2 cellular contexts compared by ENCODE assay signal in the genomic region with DNA sequence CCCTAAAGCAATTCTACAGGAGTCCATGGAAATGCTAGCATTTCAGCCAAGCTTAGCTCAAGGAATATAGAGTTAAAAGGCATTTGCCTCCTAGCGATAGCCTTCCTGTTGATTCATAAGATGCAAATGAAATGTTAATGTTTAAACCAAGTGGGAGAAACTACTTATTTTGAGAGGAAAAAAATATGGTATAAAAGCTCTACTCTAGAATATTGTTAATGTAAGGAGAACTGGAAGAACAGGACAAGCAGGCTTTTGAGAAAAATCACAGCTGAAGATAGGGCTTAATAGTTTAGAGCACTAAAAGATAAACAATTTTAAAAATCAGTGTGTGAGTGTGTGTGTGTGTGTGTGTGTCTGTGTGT.
TF ChIP-seq lines count a peak whose summit lies in the region.

No MANE protein-coding gene starts in this region.

TF ChIP-seq in SK-N-SH, 30 proteins besides CTCF, POLR2A, EP300 and RAD21 (continued from another document):
- no peak for TF ChIP-seq RXRA (IDR thresholded peaks at IDR 0.05; ENCODE audit: borderline replicate concordance, low read depth)
- no peak for TF ChIP-seq MEF2A (IDR thresholded peaks at IDR 0.05; ENCODE audit: borderline replicate concordance, low read depth)
- TF ChIP-seq, protein P1, sequence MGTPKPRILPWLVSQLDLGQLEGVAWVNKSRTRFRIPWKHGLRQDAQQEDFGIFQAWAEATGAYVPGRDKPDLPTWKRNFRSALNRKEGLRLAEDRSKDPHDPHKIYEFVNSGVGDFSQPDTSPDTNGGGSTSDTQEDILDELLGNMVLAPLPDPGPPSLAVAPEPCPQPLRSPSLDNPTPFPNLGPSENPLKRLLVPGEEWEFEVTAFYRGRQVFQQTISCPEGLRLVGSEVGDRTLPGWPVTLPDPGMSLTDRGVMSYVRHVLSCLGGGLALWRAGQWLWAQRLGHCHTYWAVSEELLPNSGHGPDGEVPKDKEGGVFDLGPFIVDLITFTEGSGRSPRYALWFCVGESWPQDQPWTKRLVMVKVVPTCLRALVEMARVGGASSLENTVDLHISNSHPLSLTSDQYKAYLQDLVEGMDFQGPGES (IDR thresholded peaks at IDR 0.05; ENCODE audit: low read depth, low read length): no peak
- TF ChIP-seq, protein P2, sequence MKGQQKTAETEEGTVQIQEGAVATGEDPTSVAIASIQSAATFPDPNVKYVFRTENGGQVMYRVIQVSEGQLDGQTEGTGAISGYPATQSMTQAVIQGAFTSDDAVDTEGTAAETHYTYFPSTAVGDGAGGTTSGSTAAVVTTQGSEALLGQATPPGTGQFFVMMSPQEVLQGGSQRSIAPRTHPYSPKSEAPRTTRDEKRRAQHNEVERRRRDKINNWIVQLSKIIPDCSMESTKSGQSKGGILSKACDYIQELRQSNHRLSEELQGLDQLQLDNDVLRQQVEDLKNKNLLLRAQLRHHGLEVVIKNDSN (IDR thresholded peaks at IDR 0.05; ENCODE audit: borderline replicate concordance, low read depth): no peak
- no peak; the same call in 1 of the 2 replicates for TF ChIP-seq SMC3 (IDR thresholded peaks at IDR 0.05; ENCODE audit: low read depth, low read length)
- TF ChIP-seq, protein P3, sequence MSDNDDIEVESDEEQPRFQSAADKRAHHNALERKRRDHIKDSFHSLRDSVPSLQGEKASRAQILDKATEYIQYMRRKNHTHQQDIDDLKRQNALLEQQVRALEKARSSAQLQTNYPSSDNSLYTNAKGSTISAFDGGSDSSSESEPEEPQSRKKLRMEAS (IDR thresholded peaks at IDR 0.05; ENCODE audit: low read depth): no peak
- no peak for TF ChIP-seq TCF12 (IDR thresholded peaks at IDR 0.05)
- no peak for TF ChIP-seq MXI1 (IDR thresholded peaks at IDR 0.05; ENCODE audit: low read depth, low read length)
- TF ChIP-seq, protein P4, sequence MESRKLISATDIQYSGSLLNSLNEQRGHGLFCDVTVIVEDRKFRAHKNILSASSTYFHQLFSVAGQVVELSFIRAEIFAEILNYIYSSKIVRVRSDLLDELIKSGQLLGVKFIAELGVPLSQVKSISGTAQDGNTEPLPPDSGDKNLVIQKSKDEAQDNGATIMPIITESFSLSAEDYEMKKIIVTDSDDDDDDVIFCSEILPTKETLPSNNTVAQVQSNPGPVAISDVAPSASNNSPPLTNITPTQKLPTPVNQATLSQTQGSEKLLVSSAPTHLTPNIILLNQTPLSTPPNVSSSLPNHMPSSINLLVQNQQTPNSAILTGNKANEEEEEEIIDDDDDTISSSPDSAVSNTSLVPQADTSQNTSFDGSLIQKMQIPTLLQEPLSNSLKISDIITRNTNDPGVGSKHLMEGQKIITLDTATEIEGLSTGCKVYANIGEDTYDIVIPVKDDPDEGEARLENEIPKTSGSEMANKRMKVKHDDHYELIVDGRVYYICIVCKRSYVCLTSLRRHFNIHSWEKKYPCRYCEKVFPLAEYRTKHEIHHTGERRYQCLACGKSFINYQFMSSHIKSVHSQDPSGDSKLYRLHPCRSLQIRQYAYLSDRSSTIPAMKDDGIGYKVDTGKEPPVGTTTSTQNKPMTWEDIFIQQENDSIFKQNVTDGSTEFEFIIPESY (IDR thresholded peaks at IDR 0.05; ENCODE audit: borderline replicate concordance, low read depth): no peak
- TF ChIP-seq ELF1 (IDR thresholded peaks at IDR 0.05): no peak
- no peak for TF ChIP-seq RCOR1 (IDR thresholded peaks at IDR 0.05; ENCODE audit: low read length)
- no peak for TF ChIP-seq RFX5 (IDR thresholded peaks at IDR 0.05; ENCODE audit: low read length)
- TF ChIP-seq GATA2 (CRISPR knock-in tag; IDR thresholded peaks at IDR 0.05): no peak
- TF ChIP-seq FOXJ3 (CRISPR knock-in tag; IDR thresholded peaks at IDR 0.05): no peak
- TF ChIP-seq, protein P5, sequence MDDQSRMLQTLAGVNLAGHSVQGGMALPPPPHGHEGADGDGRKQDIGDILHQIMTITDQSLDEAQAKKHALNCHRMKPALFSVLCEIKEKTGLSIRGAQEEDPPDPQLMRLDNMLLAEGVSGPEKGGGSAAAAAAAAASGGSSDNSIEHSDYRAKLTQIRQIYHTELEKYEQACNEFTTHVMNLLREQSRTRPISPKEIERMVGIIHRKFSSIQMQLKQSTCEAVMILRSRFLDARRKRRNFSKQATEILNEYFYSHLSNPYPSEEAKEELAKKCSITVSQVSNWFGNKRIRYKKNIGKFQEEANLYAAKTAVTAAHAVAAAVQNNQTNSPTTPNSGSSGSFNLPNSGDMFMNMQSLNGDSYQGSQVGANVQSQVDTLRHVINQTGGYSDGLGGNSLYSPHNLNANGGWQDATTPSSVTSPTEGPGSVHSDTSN (IDR thresholded peaks at IDR 0.05): no peak
- TF ChIP-seq JUND (IDR thresholded peaks at IDR 0.05): no peak
TF ChIP-seq in SK-N-SH: peak in this region for 0.

TF ChIP-seq in SK-N-SH treated with all-trans-retinoic acid at 6 μM for 48 hours, 23 proteins besides CTCF, POLR2A, EP300 and RAD21 (continued from another document):
- TF ChIP-seq, protein P6, sequence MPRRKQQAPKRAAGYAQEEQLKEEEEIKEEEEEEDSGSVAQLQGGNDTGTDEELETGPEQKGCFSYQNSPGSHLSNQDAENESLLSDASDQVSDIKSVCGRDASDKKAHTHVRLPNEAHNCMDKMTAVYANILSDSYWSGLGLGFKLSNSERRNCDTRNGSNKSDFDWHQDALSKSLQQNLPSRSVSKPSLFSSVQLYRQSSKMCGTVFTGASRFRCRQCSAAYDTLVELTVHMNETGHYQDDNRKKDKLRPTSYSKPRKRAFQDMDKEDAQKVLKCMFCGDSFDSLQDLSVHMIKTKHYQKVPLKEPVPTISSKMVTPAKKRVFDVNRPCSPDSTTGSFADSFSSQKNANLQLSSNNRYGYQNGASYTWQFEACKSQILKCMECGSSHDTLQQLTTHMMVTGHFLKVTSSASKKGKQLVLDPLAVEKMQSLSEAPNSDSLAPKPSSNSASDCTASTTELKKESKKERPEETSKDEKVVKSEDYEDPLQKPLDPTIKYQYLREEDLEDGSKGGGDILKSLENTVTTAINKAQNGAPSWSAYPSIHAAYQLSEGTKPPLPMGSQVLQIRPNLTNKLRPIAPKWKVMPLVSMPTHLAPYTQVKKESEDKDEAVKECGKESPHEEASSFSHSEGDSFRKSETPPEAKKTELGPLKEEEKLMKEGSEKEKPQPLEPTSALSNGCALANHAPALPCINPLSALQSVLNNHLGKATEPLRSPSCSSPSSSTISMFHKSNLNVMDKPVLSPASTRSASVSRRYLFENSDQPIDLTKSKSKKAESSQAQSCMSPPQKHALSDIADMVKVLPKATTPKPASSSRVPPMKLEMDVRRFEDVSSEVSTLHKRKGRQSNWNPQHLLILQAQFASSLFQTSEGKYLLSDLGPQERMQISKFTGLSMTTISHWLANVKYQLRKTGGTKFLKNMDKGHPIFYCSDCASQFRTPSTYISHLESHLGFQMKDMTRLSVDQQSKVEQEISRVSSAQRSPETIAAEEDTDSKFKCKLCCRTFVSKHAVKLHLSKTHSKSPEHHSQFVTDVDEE (CRISPR knock-in tag; IDR thresholded peaks at IDR 0.05): no peak
- TF ChIP-seq OSR1 (CRISPR knock-in tag; IDR thresholded peaks at IDR 0.05) (no peak), CSDC2 (CRISPR knock-in tag; IDR thresholded peaks at IDR 0.05) (no peak), RARB (CRISPR knock-in tag; IDR thresholded peaks at IDR 0.05) (no peak), ARNTL (CRISPR knock-in tag; IDR thresholded peaks at IDR 0.05; ENCODE audit: borderline replicate concordance, low read depth) (no peak), GLIS3 (CRISPR knock-in tag; IDR thresholded peaks at IDR 0.05) (no peak)
- TF ChIP-seq, protein P7, sequence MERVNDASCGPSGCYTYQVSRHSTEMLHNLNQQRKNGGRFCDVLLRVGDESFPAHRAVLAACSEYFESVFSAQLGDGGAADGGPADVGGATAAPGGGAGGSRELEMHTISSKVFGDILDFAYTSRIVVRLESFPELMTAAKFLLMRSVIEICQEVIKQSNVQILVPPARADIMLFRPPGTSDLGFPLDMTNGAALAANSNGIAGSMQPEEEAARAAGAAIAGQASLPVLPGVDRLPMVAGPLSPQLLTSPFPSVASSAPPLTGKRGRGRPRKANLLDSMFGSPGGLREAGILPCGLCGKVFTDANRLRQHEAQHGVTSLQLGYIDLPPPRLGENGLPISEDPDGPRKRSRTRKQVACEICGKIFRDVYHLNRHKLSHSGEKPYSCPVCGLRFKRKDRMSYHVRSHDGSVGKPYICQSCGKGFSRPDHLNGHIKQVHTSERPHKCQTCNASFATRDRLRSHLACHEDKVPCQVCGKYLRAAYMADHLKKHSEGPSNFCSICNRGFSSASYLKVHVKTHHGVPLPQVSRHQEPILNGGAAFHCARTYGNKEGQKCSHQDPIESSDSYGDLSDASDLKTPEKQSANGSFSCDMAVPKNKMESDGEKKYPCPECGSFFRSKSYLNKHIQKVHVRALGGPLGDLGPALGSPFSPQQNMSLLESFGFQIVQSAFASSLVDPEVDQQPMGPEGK (CRISPR knock-in tag; IDR thresholded peaks at IDR 0.05; ENCODE audit: borderline replicate concordance): no peak
- TF ChIP-seq, protein P8, sequence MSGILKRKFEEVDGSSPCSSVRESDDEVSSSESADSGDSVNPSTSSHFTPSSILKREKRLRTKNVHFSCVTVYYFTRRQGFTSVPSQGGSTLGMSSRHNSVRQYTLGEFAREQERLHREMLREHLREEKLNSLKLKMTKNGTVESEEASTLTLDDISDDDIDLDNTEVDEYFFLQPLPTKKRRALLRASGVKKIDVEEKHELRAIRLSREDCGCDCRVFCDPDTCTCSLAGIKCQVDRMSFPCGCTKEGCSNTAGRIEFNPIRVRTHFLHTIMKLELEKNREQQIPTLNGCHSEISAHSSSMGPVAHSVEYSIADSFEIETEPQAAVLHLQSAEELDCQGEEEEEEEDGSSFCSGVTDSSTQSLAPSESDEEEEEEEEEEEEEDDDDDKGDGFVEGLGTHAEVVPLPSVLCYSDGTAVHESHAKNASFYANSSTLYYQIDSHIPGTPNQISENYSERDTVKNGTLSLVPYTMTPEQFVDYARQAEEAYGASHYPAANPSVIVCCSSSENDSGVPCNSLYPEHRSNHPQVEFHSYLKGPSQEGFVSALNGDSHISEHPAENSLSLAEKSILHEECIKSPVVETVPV (CRISPR knock-in tag; IDR thresholded peaks at IDR 0.05): no peak
